20 cellular contexts compared by ENCODE assay signal in the genomic region with DNA sequence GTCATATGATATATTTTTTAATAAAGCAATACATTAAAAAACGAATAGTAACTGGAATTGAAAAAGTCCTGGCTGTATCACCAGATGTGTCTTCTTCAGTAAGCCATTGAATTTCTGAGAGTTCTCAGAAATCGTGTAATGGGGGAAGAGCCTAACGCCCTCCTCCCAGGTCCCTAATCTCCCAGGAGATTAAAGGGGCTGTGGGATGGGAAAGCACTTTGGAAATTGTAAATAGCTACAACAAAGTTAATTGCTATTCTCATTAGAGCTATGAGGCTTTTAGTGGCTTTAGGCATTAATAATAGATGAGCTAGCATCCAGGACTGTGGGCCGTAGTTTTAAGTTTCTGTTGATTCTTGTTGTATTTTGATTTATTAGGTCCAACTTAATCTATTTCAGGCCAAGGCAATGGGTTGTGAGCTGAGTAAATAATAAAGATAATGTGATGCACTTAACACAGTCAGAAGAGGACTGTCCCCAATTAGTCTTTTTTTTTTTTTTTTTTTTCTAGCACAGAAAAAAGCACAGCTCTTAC.
DNase-seq lines count a peak whose midpoint lies in the region; ATAC-seq and TF ChIP-seq lines count a peak whose summit lies in the region.
"Had no signal": no experiment of that assay in that cellular context is flagged by ENCODE, and none has a peak within 500 bp of the region (broad histone marks: within the 10 kb centered on the region; RNA-seq: fewer than 3 reads in every experiment).

No MANE protein-coding gene starts in this region.

- H3K36me3 ChIP-seq in mesendoderm (ENCODE audit: control insufficient read depth, insufficient read depth, low read length) (no peaks in the 10 kb centered on the region), BE2C (no peaks in the 10 kb centered on the region)
- H3K36me3 ChIP-seq in effector memory CD4-positive, alpha-beta T cell (ENCODE audit: control insufficient read depth, insufficient read depth, low read length): no peaks in the 10 kb centered on the region
- H3K36me3 ChIP-seq: heart right ventricle, left ventricle myocardium inferior, SJCRH30, suprapubic skin had no signal

- H3K4me1 ChIP-seq in mesendoderm (ENCODE audit: control insufficient read depth, low read depth, low read length): peaks cover 19% of the 10 kb centered on the region
- H3K4me1 ChIP-seq in effector memory CD4-positive, alpha-beta T cell (ENCODE audit: control insufficient read depth, insufficient read depth, low read length, poor library complexity, severe bottlenecking): no peaks in the 10 kb centered on the region
- H3K4me1 ChIP-seq in BE2C: 0 out of 2 replicates have a peak, but pooled peaks cover 3% of the 10 kb centered on the region
- H3K4me1 ChIP-seq: left ventricle myocardium inferior, SJCRH30, suprapubic skin had no signal

- no peak for ATAC-seq in GM18861 (IDR thresholded peaks at IDR 0.05; ENCODE audit: unreplicated experiment)
- ATAC-seq: heart right ventricle; stimulated activated effector memory CD8-positive, alpha-beta T cell treated with anti-CD3 and anti-CD28 coated beads, Interleukin-12 subunit alpha, Interleukin-12 subunit beta, amount 100 ng/mL, for 72 hours had no signal

- no peak overlapping the region for H3K56ac ChIP-seq in mesendoderm (ENCODE audit: low read length)

- H3K23ac ChIP-seq in mesendoderm (ENCODE audit: low read length): no peak overlapping the region

- H3K18ac ChIP-seq in mesendoderm (ENCODE audit: low read length): peak overlapping the region; percentile 11

- no CpG with 5 or more reads among the region's 4 CpGs for WGBS in mesendoderm (ENCODE audit: extremely low coverage, insufficient coverage, low lambda C conversion rate)

- no peak overlapping the region for H3K9ac ChIP-seq in mesendoderm (ENCODE audit: low read length)

- H3K4me2 ChIP-seq in mesendoderm (ENCODE audit: low read length): no peak overlapping the region

- DNase-seq in DMS153 treated with DMSO at 0.1 percent for 48 hours (lab: John Stamatoyannopoulos, UW; ENCODE audit: unreplicated experiment): peak; percentile 87
- peak; percentile 81 for DNase-seq in NCI-H1417 treated with DMSO at 0.1 percent for 48 hours (lab: John Stamatoyannopoulos, UW)
- peak; percentile 56 for DNase-seq in NCI-H774 (lab: John Stamatoyannopoulos, UW)
- DNase-seq in mesendoderm: peak; percentile 66
- DNase-seq in SKM-1 treated with dmso at 0.1 percent for 144 hours (lab: John Stamatoyannopoulos, UW; ENCODE audit: unreplicated experiment): no peak
- DNase-seq in effector memory CD4-positive, alpha-beta T cell: no peak
- no peak for DNase-seq in BE2C
- DNase-seq: activated CD4-positive, alpha-beta T cell treated with anti-CD3 and anti-CD28 coated beads, Interleukin-2, amount 10 ng/mL, durations not matched to agents 7 days and 5 days; aorta; C1 segment of cervical spinal cord; caudate nucleus; heart right ventricle; left ventricle myocardium inferior; NCI-H226; SJCRH30; T-helper 1 cell had no signal

- no peak overlapping the region for H3K27ac ChIP-seq in mesendoderm (ENCODE audit: low read depth, low read length)
- H3K27ac ChIP-seq in effector memory CD4-positive, alpha-beta T cell (ENCODE audit: insufficient read depth, low read length, poor library complexity, severe bottlenecking): no peak overlapping the region
- H3K27ac ChIP-seq: epithelial cell of prostate, heart right ventricle, left ventricle myocardium inferior, SJCRH30, suprapubic skin had no signal

- no peak overlapping the region for H3K4me3 ChIP-seq in mesendoderm (ENCODE audit: low read length)
- H3K4me3 ChIP-seq in effector memory CD4-positive, alpha-beta T cell (ENCODE audit: insufficient read depth, low read depth, low read length, poor library complexity, severe bottlenecking): no peak overlapping the region
- H3K4me3 ChIP-seq in BE2C (ENCODE audit: low read depth, low read length): no peak overlapping the region
- H3K4me3 ChIP-seq: heart right ventricle, left ventricle myocardium inferior, SJCRH30, suprapubic skin had no signal

- H3K79me2 ChIP-seq in mesendoderm (ENCODE audit: control insufficient read depth, insufficient read depth, low read length): no peaks in the 10 kb centered on the region

- no peak overlapping the region for H2AK5ac ChIP-seq in mesendoderm (ENCODE audit: low read length)

- H3K27me3 ChIP-seq in mesendoderm (ENCODE audit: insufficient read depth, low read length, poor library complexity) (no peaks in the 10 kb centered on the region), BE2C (peaks cover 6% of the 10 kb centered on the region)
- H3K27me3 ChIP-seq in effector memory CD4-positive, alpha-beta T cell (replicated peaks; ENCODE audit: control insufficient read depth, insufficient read depth, low read length, poor library complexity, severe bottlenecking): no peaks in the 10 kb centered on the region
- H3K27me3 ChIP-seq: heart right ventricle, SJCRH30, suprapubic skin had no signal

- H4K5ac ChIP-seq in mesendoderm (ENCODE audit: low read length): no peak overlapping the region

- no peaks in the 10 kb centered on the region for H3K9me3 ChIP-seq in effector memory CD4-positive, alpha-beta T cell (ENCODE audit: control insufficient read depth, low read length)
- H3K9me3 ChIP-seq in BE2C: no peaks in the 10 kb centered on the region
- H3K9me3 ChIP-seq: heart right ventricle, left ventricle myocardium inferior, SJCRH30, suprapubic skin had no signal

- H4K8ac ChIP-seq in mesendoderm (ENCODE audit: low read depth, low read length): no peak overlapping the region

- H2BK15ac ChIP-seq in mesendoderm (replicated peaks; ENCODE audit: low read depth): no peak overlapping the region

- TF ChIP-seq CTCF in BE2C (IDR thresholded peaks at IDR 0.05; ENCODE audit: low read depth, low read length): no peak

- no peak overlapping the region for H3K4ac ChIP-seq in mesendoderm (ENCODE audit: low read depth, low read length)

- H2BK120ac ChIP-seq in mesendoderm (ENCODE audit: low read depth, low read length): no peak overlapping the region

- H2BK5ac ChIP-seq in mesendoderm (ENCODE audit: low read length): no peak overlapping the region

- H3K79me1 ChIP-seq in mesendoderm (ENCODE audit: low read length): peaks cover 4% of the 10 kb centered on the region

Comparison
In these comparisons a context has a peak if more than half of its experiments do, and no peak if none do; other contexts are left out.
1. DNase-seq: peak in DMS153 treated with DMSO at 0.1 percent for 48 hours (single experiment), NCI-H1417 treated with DMSO at 0.1 percent for 48 hours (single experiment), NCI-H774 (single experiment) and mesendoderm (single experiment); none in SKM-1 treated with dmso at 0.1 percent for 144 hours (single experiment), effector memory CD4-positive, alpha-beta T cell (0 of 3) and BE2C (single experiment).